In the genomic region with DNA sequence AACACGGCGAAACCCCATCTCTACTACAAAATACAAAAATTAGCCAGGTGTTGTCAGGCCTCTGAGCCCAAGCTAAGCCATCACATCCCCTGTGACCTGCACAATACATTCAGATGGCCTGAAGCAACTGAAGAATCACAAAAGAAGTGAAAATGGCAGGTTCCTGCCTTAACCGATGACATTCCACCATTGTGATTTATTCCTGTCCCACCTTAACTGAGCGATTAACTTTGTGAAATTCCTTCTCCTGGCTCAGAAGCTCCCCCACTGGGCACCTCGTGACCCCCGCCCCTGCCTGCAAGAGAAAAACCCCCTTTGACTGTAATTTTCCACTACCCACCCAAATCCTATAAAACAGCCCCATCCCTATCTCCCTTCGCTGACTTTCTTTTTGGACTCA, we compare ENCODE assay signal across 10 cellular contexts. TPM values are rescaled to one million over a fixed set of nuclear protein-coding genes. Genes with fewer than 3 reads are reported as not detected.
"Had no signal": no experiment of that assay in that cellular context is flagged by ENCODE, and none has a peak within 500 bp of the region (broad histone marks: within the 10 kb centered on the region; RNA-seq: fewer than 3 reads in every experiment).

No MANE protein-coding gene starts in this region.

RNA-seq across cellular contexts. Expression of gene CHCT1, which starts 37.4 kb away (rescaled TPM):
- total RNA-seq: dermis blood vessel endothelial cell, hepatocyte, kidney epithelial cell, left colon, left ventricle myocardium superior, lung, ovary, posterior vena cava, right cardiac atrium, urinary bladder had no signal
- polyA plus RNA-seq: hepatocyte, right cardiac atrium had no signal
